ENCODE assay signal across 11 cellular contexts in the genomic region with DNA sequence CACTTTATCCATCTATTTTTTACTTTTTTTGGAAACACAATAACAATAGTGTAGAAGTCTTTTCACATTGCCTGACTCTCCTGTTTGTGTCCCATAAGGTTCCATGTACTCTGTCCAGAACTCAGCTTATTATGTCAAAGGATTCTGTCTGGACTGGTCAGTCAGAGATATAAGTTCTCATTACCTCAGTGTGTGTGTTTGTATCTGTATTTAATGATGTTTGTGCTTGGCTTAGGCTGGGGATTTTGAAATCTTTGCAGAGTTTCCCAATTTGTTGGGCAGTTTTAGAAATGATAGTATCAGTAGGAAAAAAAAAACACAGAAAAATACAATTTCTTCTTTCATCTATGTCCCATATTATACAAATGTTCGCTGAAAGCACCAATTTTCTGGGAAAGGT.
DNase-seq lines count a peak whose midpoint lies in the region; ATAC-seq and TF ChIP-seq lines count a peak whose summit lies in the region.
"Had no signal": no experiment of that assay in that cellular context is flagged by ENCODE, and none has a peak within 500 bp of the region (broad histone marks: within the 10 kb centered on the region; RNA-seq: fewer than 3 reads in every experiment).

No MANE protein-coding gene starts in this region.

- H3K4me1 ChIP-seq in psoas muscle, result peaks cover 41% of the 10 kb centered on the region
- H3K4me1 ChIP-seq: BE2C had no signal

- no peaks in the 10 kb centered on the region for H3K36me3 ChIP-seq in psoas muscle (ENCODE audit: insufficient read depth in 1 of 2, low read depth in 1 of 2)
- H3K36me3 ChIP-seq: BE2C had no signal

- H3K27me3 ChIP-seq in psoas muscle (ENCODE audit: insufficient read depth in 3 of 3, low read length in 2 of 3), result no peaks in the 10 kb centered on the region
- H3K27me3 ChIP-seq: BE2C had no signal

- no peaks in the 10 kb centered on the region for H3K9me3 ChIP-seq in psoas muscle
- H3K9me3 ChIP-seq: BE2C had no signal

- H3K27ac ChIP-seq in angular gyrus (ENCODE audit: low read depth, low read length), result peak overlapping the region; percentile 8
- H3K27ac ChIP-seq in psoas muscle, result peak overlapping the region; percentile 66

- DNase-seq in AG10803 (ENCODE audit: low read depth), result peak; percentile 74
- DNase-seq in left ventricle myocardium superior, result no peak
- no peak for DNase-seq in psoas muscle
- no peak for DNase-seq in SW 1271 (lab: John Stamatoyannopoulos, UW)
- DNase-seq: activated gamma-delta T cell, BE2C, NCI-H510A treated with DMSO at 0.1 percent for 48 hours had no signal

- intact Hi-C loops in left ventricle myocardium superior (cut with micrococcal nuclease), result loop anchor here (5.0 to 10.0 kb wide), 2 partner anchors 307 to 584 kb away; no protein-coding TSS in a partner anchor
- intact Hi-C loops in psoas muscle (cut with DNase I), result loop anchor here (5.0 to 10.0 kb wide), 3 partner anchors 307 to 902 kb away; no protein-coding TSS in a partner anchor

- ATAC-seq in left ventricle myocardium superior, result peak; percentile 74
- ATAC-seq in psoas muscle, result peak in 2 of 4 donors; percentile 17 to 45
- ATAC-seq in GM18873 (IDR thresholded peaks at IDR 0.05; ENCODE audit: low FRiP score, unreplicated experiment), result no peak
- no peak for ATAC-seq in GM19397 (IDR thresholded peaks at IDR 0.05; ENCODE audit: unreplicated experiment)
- no peak for ATAC-seq in GM18867 (IDR thresholded peaks at IDR 0.05; ENCODE audit: unreplicated experiment)

- TF ChIP-seq CTCF in AG10803 (conservative IDR thresholded peaks at IDR 0.05; ENCODE audit: low read length) (no peak), psoas muscle (IDR thresholded peaks at IDR 0.05) (no peak)

- no peak overlapping the region for H3K4me3 ChIP-seq in AG10803 (ENCODE audit: low read length)
- H3K4me3 ChIP-seq in psoas muscle, result no peak overlapping the region

- WGBS in psoas muscle, 3 donors, result 41 to 72% (median 68%) methylated on average over 1 of the region's 1 CpG
